In the genomic region with DNA sequence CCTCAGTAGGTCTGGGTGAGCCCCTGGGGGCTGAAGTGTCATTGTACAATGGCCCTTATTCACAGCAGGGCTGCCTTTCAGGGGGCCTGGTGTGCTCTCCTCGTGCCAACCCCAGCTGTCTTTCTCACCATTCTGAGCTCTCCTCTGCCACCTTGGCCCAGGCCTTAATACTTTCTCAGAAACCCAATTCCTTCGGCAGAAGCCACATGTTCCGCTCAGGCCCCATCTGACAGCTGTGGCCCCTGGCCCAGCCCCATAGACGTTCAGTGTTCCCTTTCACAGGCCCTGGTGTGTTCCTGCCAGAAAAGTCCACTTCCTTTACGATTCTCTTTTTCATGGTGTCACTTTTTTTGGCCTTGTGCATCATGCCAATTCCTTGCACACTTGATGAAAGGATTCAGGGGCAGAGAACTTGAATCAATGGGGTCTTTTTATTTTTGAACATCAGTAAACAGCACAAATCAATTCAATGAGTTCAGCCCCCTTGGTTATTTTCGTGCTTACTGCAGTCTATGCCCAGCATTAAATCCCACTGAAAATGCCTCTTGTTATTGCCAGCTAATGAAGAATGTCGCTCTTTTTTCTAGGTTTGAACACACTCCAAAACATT, we compare ENCODE assay signal across 2 cellular contexts.
TF ChIP-seq lines count a peak whose summit lies in the region.

No MANE protein-coding gene starts in this region.

TF ChIP-seq in GM23338, 12 proteins besides CTCF, POLR2A, EP300 and RAD21 (continues in another document):
- TF ChIP-seq JUNB (IDR thresholded peaks at IDR 0.05; ENCODE audit: unreplicated experiment), result no peak
- no peak for TF ChIP-seq EZH2 (IDR thresholded peaks at IDR 0.05; ENCODE audit: low read depth, unreplicated experiment)
- no peak for TF ChIP-seq NANOG (IDR thresholded peaks at IDR 0.05; ENCODE audit: borderline replicate concordance)
- TF ChIP-seq STAT1 (IDR thresholded peaks at IDR 0.05; ENCODE audit: unreplicated experiment), result no peak
- TF ChIP-seq EZH2phosphoT487 (IDR thresholded peaks at IDR 0.05; ENCODE audit: unreplicated experiment), result no peak
- TF ChIP-seq POLR2AphosphoS5 (IDR thresholded peaks at IDR 0.05; ENCODE audit: low read depth), result no peak
- TF ChIP-seq CREB1 (CRISPR knock-in tag; IDR thresholded peaks at IDR 0.05; ENCODE audit: low read depth), result no peak
- TF ChIP-seq, protein P1, sequence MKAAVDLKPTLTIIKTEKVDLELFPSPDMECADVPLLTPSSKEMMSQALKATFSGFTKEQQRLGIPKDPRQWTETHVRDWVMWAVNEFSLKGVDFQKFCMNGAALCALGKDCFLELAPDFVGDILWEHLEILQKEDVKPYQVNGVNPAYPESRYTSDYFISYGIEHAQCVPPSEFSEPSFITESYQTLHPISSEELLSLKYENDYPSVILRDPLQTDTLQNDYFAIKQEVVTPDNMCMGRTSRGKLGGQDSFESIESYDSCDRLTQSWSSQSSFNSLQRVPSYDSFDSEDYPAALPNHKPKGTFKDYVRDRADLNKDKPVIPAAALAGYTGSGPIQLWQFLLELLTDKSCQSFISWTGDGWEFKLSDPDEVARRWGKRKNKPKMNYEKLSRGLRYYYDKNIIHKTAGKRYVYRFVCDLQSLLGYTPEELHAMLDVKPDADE (IDR thresholded peaks at IDR 0.05), result no peak
- no peak for TF ChIP-seq ZNF331 (CRISPR knock-in tag; IDR thresholded peaks at IDR 0.05; ENCODE audit: low read depth)
- TF ChIP-seq, protein P2, sequence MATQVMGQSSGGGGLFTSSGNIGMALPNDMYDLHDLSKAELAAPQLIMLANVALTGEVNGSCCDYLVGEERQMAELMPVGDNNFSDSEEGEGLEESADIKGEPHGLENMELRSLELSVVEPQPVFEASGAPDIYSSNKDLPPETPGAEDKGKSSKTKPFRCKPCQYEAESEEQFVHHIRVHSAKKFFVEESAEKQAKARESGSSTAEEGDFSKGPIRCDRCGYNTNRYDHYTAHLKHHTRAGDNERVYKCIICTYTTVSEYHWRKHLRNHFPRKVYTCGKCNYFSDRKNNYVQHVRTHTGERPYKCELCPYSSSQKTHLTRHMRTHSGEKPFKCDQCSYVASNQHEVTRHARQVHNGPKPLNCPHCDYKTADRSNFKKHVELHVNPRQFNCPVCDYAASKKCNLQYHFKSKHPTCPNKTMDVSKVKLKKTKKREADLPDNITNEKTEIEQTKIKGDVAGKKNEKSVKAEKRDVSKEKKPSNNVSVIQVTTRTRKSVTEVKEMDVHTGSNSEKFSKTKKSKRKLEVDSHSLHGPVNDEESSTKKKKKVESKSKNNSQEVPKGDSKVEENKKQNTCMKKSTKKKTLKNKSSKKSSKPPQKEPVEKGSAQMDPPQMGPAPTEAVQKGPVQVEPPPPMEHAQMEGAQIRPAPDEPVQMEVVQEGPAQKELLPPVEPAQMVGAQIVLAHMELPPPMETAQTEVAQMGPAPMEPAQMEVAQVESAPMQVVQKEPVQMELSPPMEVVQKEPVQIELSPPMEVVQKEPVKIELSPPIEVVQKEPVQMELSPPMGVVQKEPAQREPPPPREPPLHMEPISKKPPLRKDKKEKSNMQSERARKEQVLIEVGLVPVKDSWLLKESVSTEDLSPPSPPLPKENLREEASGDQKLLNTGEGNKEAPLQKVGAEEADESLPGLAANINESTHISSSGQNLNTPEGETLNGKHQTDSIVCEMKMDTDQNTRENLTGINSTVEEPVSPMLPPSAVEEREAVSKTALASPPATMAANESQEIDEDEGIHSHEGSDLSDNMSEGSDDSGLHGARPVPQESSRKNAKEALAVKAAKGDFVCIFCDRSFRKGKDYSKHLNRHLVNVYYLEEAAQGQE (IDR thresholded peaks at IDR 0.05; ENCODE audit: unreplicated experiment), result no peak
- TF ChIP-seq ZNF114 (CRISPR knock-in tag; IDR thresholded peaks at IDR 0.05), result no peak

TF ChIP-seq in K562, 482 proteins besides CTCF, POLR2A, EP300 and RAD21:
- TF ChIP-seq NR2C1 (IDR thresholded peaks at IDR 0.05) (no peak), NR2C1 (tag; IDR thresholded peaks at IDR 0.05) (no peak), MEIS2 (IDR thresholded peaks at IDR 0.05; ENCODE audit: partially characterized antibody) (no peak), ZNF583 (CRISPR knock-in tag; IDR thresholded peaks at IDR 0.05) (no peak), SMARCA5 (IDR thresholded peaks at IDR 0.05) (no peak), KHSRP (IDR thresholded peaks at IDR 0.05) (no peak), KDM5B (IDR thresholded peaks at IDR 0.05; ENCODE audit: insufficient replicate concordance, low read depth, low read length) (no peak), HCFC1 (IDR thresholded peaks at IDR 0.05; ENCODE audit: low read depth, low read length) (no peak), MCM7 (IDR thresholded peaks at IDR 0.05) (no peak), ZNF785 (CRISPR knock-in tag; IDR thresholded peaks at IDR 0.05) (no peak), IRF2 (CRISPR knock-in tag; IDR thresholded peaks at IDR 0.05) (no peak)
